Comparison of ENCODE assay signal across 1 cellular context in the genomic region with DNA sequence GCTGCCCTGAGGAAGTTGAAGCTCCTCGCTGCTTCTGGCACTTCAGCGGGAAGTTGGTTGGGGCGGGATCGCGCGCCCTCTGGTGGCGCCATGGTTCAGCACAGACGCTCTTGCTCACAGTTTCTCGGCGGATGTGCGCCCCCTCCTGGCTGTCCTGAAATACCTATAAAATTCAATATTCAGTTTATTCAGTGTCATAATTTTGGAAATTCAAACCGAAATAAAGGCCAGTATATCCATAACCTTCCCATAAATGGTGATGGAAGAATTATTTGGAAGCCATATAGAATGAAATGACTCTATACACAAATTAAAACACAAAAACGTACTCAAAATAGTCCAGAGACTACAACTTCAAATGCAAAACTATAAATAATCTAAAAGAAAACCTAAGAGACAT.
A peak's percentile ranks its signal among the peaks of the same experiment; 100 is the strongest.
TF ChIP-seq lines count a peak whose summit lies in the region.

No MANE protein-coding gene starts in this region.

TF ChIP-seq in IMR-90, 13 proteins besides CTCF, POLR2A, EP300 and RAD21:
- TF ChIP-seq SMC3 (IDR thresholded peaks at IDR 0.05; ENCODE audit: low read depth, low read length): peak; percentile 12; the same call in 1 of the 2 replicates
